In genomic region chr3:28136607-28137216, GRCh38 we compare ENCODE assay signal across 29 cellular contexts.
"Had no signal": no experiment of that assay in that cellular context is flagged by ENCODE, and none has a peak within 500 bp of the region (broad histone marks: within the 10 kb centered on the region; RNA-seq: fewer than 3 reads in every experiment).

No MANE protein-coding gene starts in this region.

- FAIRE-seq: colon, endometrium, endothelial cell of umbilical vein, frontal cortex had no signal

- H3K27ac ChIP-seq: colonic mucosa, coronary artery, dorsolateral prefrontal cortex, epithelial cell of prostate, esophagus muscularis mucosa, esophagus squamous epithelium, foreskin keratinocyte, gastrocnemius medialis, gastroesophageal sphincter, heart left ventricle, heart right ventricle had no signal

- H3K36me3 ChIP-seq: colonic mucosa, esophagus muscularis mucosa, esophagus squamous epithelium, gastrocnemius medialis, gastroesophageal sphincter, heart left ventricle, heart right ventricle had no signal

- H3K4me2 ChIP-seq: hepatocyte had no signal

- H3K79me2 ChIP-seq: hepatocyte had no signal

- H3K27me3 ChIP-seq: colonic mucosa, dorsolateral prefrontal cortex, esophagus muscularis mucosa, esophagus squamous epithelium, gastrocnemius medialis, gastroesophageal sphincter, heart left ventricle, heart right ventricle, hepatocyte had no signal

- H3K4me1 ChIP-seq: colonic mucosa, foreskin keratinocyte had no signal

- ATAC-seq: effector memory CD8-positive, alpha-beta T cell; esophagus mucosa; foreskin keratinocyte; gastrocnemius medialis; gastroesophageal sphincter; heart left ventricle; heart right ventricle had no signal

- H3K4me3 ChIP-seq: colonic mucosa, coronary artery, dorsolateral prefrontal cortex, esophagus muscularis mucosa, esophagus squamous epithelium, gastrocnemius medialis, gastroesophageal sphincter, heart left ventricle, heart right ventricle, hepatocyte had no signal

- H3K9me3 ChIP-seq: colonic mucosa, esophagus muscularis mucosa, esophagus squamous epithelium, gastrocnemius medialis, gastroesophageal sphincter, heart left ventricle, heart right ventricle had no signal

- DNase-seq: colonic mucosa; cortex of kidney; dermis blood vessel endothelial cell; dorsolateral prefrontal cortex; effector CD4-positive, alpha-beta T cell; effector CD8-positive, alpha-beta T cell; effector memory CD4-positive, alpha-beta T cell; effector memory CD8-positive, alpha-beta T cell; endodermal cell; erythroblast; esophagus squamous epithelium; foreskin fibroblast; foreskin keratinocyte; foreskin melanocyte; gastrocnemius medialis; glutamatergic neuron; head of caudate nucleus; heart left ventricle; heart right ventricle had no signal

- H2AFZ ChIP-seq: hepatocyte had no signal
